In the genomic region with DNA sequence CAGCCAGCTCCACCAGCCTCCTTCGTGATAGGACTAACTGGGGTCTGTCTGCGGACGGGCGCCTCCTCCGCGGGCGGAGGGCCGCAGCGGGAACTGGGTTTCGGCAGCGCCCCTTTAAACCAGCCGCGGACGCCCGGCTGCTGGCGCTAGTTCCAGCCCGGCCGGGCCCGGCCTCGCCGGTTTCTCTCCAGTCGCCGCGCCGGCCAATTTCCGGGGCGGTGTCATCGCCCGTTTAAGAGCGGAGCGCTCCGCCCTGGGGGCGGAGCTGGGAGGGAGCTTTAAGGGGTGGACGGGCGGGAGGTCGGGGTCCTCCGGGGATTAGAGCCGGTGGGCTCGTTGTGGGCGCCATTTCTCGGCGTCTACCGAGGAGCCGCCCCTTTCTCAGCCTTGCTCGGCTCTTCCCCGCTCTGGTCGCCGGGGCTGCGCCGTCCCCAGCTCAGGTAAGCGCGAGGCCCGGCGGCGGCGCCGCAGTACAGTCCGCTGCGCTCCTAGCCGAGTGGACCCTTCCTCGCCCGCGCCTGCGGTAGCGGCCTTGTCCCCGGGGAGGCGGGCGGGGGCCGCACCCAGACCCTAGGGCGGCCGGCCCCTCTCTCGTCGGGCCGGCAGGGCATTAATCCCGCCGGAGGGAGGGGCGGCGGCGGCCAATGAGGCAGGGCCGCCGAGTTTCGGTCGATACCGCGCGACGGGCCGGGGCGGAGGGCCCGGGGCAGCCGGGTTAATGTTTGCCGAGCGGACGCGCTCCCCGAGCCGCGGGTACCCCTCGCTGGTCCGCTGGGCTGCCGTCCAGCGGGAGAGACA, we compare ENCODE assay signal across 1 cellular context.
TF ChIP-seq lines count a peak whose summit lies in the region.

A gene (plus strand): TSS at position 307 of the 798 bp plus-strand sequence. CDS start 6,008 bp downstream, outside the sequence.

TF ChIP-seq in K562, 482 proteins besides CTCF, POLR2A, EP300 and RAD21 (continued from another document and continues in another):
- TF ChIP-seq, protein P1, sequence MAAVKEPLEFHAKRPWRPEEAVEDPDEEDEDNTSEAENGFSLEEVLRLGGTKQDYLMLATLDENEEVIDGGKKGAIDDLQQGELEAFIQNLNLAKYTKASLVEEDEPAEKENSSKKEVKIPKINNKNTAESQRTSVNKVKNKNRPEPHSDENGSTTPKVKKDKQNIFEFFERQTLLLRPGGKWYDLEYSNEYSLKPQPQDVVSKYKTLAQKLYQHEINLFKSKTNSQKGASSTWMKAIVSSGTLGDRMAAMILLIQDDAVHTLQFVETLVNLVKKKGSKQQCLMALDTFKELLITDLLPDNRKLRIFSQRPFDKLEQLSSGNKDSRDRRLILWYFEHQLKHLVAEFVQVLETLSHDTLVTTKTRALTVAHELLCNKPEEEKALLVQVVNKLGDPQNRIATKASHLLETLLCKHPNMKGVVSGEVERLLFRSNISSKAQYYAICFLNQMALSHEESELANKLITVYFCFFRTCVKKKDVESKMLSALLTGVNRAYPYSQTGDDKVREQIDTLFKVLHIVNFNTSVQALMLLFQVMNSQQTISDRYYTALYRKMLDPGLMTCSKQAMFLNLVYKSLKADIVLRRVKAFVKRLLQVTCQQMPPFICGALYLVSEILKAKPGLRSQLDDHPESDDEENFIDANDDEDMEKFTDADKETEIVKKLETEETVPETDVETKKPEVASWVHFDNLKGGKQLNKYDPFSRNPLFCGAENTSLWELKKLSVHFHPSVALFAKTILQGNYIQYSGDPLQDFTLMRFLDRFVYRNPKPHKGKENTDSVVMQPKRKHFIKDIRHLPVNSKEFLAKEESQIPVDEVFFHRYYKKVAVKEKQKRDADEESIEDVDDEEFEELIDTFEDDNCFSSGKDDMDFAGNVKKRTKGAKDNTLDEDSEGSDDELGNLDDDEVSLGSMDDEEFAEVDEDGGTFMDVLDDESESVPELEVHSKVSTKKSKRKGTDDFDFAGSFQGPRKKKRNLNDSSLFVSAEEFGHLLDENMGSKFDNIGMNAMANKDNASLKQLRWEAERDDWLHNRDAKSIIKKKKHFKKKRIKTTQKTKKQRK (IDR thresholded peaks at IDR 0.05; ENCODE audit: borderline replicate concordance, low read depth, low read length), result no peak
- TF ChIP-seq TAF9B (IDR thresholded peaks at IDR 0.05; ENCODE audit: partially characterized antibody) (no peak), MYNN (IDR thresholded peaks at IDR 0.05) (no peak), MYNN (CRISPR knock-in tag; IDR thresholded peaks at IDR 0.05) (no peak), ETV6 (IDR thresholded peaks at IDR 0.05; ENCODE audit: borderline replicate concordance in 1 of 2, low read depth in 2 of 2, low read length in 1 of 2) (no peak), ETV6 (CRISPR knock-in tag; IDR thresholded peaks at IDR 0.05; ENCODE audit: borderline replicate concordance) (peak; percentile 94), GABPA (tag; conservative IDR thresholded peaks at IDR 0.05; ENCODE audit: low read depth) (peak; percentile 76), WHSC1 (IDR thresholded peaks at IDR 0.05; ENCODE audit: low read length) (no peak), FUS (optimal IDR thresholded peaks at IDR 0.05; ENCODE audit: low read depth, low read length) (peak; percentile 44), MTA1 (IDR thresholded peaks at IDR 0.05; ENCODE audit: borderline replicate concordance) (no peak), ATF7 (IDR thresholded peaks at IDR 0.05) (peak; percentile 58), ETV1 (tag; conservative IDR thresholded peaks at IDR 0.05; ENCODE audit: low read depth) (peak; percentile 88), ZNF75A (CRISPR knock-in tag; IDR thresholded peaks at IDR 0.05) (no peak), JUN (IDR thresholded peaks at IDR 0.05; ENCODE audit: borderline replicate concordance, low read depth, low read length) (no peak; the same call in 1 of the 2 replicates), JUN (CRISPR knock-in tag; IDR thresholded peaks at IDR 0.05; ENCODE audit: borderline replicate concordance) (peak; percentile 70; the same call in 1 of the 2 replicates), CREM (IDR thresholded peaks at IDR 0.05; ENCODE audit: low read depth) (peak; percentile 37), KDM5B (IDR thresholded peaks at IDR 0.05; ENCODE audit: insufficient replicate concordance, low read depth, low read length) (peak; percentile 38), RB1 (IDR thresholded peaks at IDR 0.05; ENCODE audit: low read depth) (peak; percentile 33), DDX20 (tag; IDR thresholded peaks at IDR 0.05; ENCODE audit: low read depth) (no peak), ETV5 (CRISPR knock-in tag; IDR thresholded peaks at IDR 0.05; ENCODE audit: low read depth) (peak; percentile 89), NR1H2 (CRISPR knock-in tag; IDR thresholded peaks at IDR 0.05) (peak; percentile 83; the same call in 1 of the 2 replicates), ZNF41 (CRISPR knock-in tag; conservative IDR thresholded peaks at IDR 0.05) (no peak), NCOA6 (IDR thresholded peaks at IDR 0.05) (peak; percentile 57; the same call in 1 of the 2 replicates), KLF16 (IDR thresholded peaks at IDR 0.05) (peak; percentile 62)
- TF ChIP-seq, protein P2, sequence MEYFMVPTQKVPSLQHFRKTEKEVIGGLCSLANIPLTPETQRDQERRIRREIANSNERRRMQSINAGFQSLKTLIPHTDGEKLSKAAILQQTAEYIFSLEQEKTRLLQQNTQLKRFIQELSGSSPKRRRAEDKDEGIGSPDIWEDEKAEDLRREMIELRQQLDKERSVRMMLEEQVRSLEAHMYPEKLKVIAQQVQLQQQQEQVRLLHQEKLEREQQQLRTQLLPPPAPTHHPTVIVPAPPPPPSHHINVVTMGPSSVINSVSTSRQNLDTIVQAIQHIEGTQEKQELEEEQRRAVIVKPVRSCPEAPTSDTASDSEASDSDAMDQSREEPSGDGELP (CRISPR knock-in tag; IDR thresholded peaks at IDR 0.05; ENCODE audit: borderline replicate concordance), result peak; percentile 91
- TF ChIP-seq, protein P3, sequence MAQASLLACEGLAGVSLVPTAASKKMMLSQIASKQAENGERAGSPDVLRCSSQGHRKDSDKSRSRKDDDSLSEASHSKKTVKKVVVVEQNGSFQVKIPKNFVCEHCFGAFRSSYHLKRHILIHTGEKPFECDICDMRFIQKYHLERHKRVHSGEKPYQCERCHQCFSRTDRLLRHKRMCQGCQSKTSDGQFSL (CRISPR knock-in tag; IDR thresholded peaks at IDR 0.05), result peak; percentile 52; the same call in 1 of the 2 replicates
- TF ChIP-seq, protein P3 (tag; IDR thresholded peaks at IDR 0.05), result no peak
- TF ChIP-seq, protein P4, sequence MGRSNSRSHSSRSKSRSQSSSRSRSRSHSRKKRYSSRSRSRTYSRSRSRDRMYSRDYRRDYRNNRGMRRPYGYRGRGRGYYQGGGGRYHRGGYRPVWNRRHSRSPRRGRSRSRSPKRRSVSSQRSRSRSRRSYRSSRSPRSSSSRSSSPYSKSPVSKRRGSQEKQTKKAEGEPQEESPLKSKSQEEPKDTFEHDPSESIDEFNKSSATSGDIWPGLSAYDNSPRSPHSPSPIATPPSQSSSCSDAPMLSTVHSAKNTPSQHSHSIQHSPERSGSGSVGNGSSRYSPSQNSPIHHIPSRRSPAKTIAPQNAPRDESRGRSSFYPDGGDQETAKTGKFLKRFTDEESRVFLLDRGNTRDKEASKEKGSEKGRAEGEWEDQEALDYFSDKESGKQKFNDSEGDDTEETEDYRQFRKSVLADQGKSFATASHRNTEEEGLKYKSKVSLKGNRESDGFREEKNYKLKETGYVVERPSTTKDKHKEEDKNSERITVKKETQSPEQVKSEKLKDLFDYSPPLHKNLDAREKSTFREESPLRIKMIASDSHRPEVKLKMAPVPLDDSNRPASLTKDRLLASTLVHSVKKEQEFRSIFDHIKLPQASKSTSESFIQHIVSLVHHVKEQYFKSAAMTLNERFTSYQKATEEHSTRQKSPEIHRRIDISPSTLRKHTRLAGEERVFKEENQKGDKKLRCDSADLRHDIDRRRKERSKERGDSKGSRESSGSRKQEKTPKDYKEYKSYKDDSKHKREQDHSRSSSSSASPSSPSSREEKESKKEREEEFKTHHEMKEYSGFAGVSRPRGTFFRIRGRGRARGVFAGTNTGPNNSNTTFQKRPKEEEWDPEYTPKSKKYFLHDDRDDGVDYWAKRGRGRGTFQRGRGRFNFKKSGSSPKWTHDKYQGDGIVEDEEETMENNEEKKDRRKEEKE (IDR thresholded peaks at IDR 0.05; ENCODE audit: borderline replicate concordance in 1 of 2, control insufficient read depth in 1 of 2, low read depth in 2 of 2, low read length in 1 of 2), result peak in 1 of 2 experiments; percentile 70; a peak in 1 of 4 replicates
- TF ChIP-seq, protein P5, sequence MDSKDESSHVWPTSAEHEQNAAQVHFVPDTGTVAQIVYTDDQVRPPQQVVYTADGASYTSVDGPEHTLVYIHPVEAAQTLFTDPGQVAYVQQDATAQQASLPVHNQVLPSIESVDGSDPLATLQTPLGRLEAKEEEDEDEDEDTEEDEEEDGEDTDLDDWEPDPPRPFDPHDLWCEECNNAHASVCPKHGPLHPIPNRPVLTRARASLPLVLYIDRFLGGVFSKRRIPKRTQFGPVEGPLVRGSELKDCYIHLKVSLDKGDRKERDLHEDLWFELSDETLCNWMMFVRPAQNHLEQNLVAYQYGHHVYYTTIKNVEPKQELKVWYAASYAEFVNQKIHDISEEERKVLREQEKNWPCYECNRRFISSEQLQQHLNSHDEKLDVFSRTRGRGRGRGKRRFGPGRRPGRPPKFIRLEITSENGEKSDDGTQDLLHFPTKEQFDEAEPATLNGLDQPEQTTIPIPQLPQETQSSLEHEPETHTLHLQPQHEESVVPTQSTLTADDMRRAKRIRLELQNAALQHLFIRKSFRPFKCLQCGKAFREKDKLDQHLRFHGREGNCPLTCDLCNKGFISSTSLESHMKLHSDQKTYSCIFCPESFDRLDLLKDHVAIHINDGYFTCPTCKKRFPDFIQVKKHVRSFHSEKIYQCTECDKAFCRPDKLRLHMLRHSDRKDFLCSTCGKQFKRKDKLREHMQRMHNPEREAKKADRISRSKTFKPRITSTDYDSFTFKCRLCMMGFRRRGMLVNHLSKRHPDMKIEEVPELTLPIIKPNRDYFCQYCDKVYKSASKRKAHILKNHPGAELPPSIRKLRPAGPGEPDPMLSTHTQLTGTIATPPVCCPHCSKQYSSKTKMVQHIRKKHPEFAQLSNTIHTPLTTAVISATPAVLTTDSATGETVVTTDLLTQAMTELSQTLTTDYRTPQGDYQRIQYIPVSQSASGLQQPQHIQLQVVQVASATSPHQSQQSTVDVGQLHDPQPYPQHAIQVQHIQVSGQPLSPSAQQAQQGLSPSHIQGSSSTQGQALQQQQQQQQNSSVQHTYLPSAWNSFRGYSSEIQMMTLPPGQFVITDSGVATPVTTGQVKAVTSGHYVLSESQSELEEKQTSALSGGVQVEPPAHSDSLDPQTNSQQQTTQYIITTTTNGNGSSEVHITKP (IDR thresholded peaks at IDR 0.05; ENCODE audit: partially characterized antibody), result peak; percentile 76
- TF ChIP-seq, protein P6, sequence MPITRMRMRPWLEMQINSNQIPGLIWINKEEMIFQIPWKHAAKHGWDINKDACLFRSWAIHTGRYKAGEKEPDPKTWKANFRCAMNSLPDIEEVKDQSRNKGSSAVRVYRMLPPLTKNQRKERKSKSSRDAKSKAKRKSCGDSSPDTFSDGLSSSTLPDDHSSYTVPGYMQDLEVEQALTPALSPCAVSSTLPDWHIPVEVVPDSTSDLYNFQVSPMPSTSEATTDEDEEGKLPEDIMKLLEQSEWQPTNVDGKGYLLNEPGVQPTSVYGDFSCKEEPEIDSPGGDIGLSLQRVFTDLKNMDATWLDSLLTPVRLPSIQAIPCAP (CRISPR knock-in tag; IDR thresholded peaks at IDR 0.05; ENCODE audit: borderline replicate concordance), result peak; percentile 95; the same call in 1 of the 2 replicates
- TF ChIP-seq, protein P7, sequence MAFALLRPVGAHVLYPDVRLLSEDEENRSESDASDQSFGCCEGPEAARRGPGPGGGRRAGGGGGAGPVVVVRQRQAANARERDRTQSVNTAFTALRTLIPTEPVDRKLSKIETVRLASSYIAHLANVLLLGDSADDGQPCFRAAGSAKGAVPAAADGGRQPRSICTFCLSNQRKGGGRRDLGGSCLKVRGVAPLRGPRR (CRISPR knock-in tag; IDR thresholded peaks at IDR 0.05), result no peak
- TF ChIP-seq, protein P8, sequence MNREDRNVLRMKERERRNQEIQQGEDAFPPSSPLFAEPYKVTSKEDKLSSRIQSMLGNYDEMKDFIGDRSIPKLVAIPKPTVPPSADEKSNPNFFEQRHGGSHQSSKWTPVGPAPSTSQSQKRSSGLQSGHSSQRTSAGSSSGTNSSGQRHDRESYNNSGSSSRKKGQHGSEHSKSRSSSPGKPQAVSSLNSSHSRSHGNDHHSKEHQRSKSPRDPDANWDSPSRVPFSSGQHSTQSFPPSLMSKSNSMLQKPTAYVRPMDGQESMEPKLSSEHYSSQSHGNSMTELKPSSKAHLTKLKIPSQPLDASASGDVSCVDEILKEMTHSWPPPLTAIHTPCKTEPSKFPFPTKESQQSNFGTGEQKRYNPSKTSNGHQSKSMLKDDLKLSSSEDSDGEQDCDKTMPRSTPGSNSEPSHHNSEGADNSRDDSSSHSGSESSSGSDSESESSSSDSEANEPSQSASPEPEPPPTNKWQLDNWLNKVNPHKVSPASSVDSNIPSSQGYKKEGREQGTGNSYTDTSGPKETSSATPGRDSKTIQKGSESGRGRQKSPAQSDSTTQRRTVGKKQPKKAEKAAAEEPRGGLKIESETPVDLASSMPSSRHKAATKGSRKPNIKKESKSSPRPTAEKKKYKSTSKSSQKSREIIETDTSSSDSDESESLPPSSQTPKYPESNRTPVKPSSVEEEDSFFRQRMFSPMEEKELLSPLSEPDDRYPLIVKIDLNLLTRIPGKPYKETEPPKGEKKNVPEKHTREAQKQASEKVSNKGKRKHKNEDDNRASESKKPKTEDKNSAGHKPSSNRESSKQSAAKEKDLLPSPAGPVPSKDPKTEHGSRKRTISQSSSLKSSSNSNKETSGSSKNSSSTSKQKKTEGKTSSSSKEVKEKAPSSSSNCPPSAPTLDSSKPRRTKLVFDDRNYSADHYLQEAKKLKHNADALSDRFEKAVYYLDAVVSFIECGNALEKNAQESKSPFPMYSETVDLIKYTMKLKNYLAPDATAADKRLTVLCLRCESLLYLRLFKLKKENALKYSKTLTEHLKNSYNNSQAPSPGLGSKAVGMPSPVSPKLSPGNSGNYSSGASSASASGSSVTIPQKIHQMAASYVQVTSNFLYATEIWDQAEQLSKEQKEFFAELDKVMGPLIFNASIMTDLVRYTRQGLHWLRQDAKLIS (CRISPR knock-in tag; IDR thresholded peaks at IDR 0.05), result peak; percentile 67
- TF ChIP-seq, protein P9, sequence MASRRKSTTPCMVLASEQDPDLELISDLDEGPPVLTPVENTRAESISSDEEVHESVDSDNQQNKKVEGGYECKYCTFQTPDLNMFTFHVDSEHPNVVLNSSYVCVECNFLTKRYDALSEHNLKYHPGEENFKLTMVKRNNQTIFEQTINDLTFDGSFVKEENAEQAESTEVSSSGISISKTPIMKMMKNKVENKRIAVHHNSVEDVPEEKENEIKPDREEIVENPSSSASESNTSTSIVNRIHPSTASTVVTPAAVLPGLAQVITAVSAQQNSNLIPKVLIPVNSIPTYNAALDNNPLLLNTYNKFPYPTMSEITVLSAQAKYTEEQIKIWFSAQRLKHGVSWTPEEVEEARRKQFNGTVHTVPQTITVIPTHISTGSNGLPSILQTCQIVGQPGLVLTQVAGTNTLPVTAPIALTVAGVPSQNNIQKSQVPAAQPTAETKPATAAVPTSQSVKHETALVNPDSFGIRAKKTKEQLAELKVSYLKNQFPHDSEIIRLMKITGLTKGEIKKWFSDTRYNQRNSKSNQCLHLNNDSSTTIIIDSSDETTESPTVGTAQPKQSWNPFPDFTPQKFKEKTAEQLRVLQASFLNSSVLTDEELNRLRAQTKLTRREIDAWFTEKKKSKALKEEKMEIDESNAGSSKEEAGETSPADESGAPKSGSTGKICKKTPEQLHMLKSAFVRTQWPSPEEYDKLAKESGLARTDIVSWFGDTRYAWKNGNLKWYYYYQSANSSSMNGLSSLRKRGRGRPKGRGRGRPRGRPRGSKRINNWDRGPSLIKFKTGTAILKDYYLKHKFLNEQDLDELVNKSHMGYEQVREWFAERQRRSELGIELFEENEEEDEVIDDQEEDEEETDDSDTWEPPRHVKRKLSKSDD (conservative IDR thresholded peaks at IDR 0.05; ENCODE audit: low read length), result no peak
